In genomic region chr4:110361921-110362320, GRCh38 we compare ENCODE assay signal across 12 cellular contexts.
DNase-seq lines count a peak whose midpoint lies in the region; ATAC-seq and TF ChIP-seq lines count a peak whose summit lies in the region.
"Had no signal": no experiment of that assay in that cellular context is flagged by ENCODE, and none has a peak within 500 bp of the region (broad histone marks: within the 10 kb centered on the region; RNA-seq: fewer than 3 reads in every experiment).

No MANE protein-coding gene starts in this region.

- CTCF ChIA-PET in activated CD8-positive, alpha-beta T cell treated with anti-CD3 and anti-CD28 coated beads for 36 hours (lab: Charles Lee) = interaction anchor here (1.0 kb wide), 1 partner anchor 10 kb away, joined by 3 read pairs; no protein-coding TSS in a partner anchor

- POLR2A ChIA-PET in activated CD8-positive, alpha-beta T cell treated with anti-CD3 and anti-CD28 coated beads for 36 hours (lab: Charles Lee) = no interaction called here

- DNase-seq in AG08395 (ENCODE audit: low spot score) (peak; percentile 57), HK-2 (ENCODE audit: unreplicated experiment) (peak; percentile 78), SW480 (ENCODE audit: low spot score) (peak; percentile 2), glomerular visceral epithelial cell (ENCODE audit: extremely low spot score) (peak; percentile 91), CD14-positive monocyte (ENCODE audit: low spot score) (no peak), retina (no peak), GOT3 (lab: John Stamatoyannopoulos, UW) (no peak)
- no peak for DNase-seq in activated CD8-positive, alpha-beta T cell treated with anti-CD3 and anti-CD28 coated beads for 36 hours
- DNase-seq: KG1, NCI-H748 treated with DMSO at 0.1 percent for 48 hours had no signal

- H3K4me1 Mint-ChIP-seq in CD14-positive monocyte = peaks cover 8% of the 10 kb centered on the region
- no peaks in the 10 kb centered on the region for H3K4me1 Mint-ChIP-seq in activated CD8-positive, alpha-beta T cell treated with anti-CD3 and anti-CD28 coated beads for 36 hours (ENCODE audit: low read depth)

- TF ChIP-seq CTCF in CD14-positive monocyte (IDR thresholded peaks at IDR 0.05) = no peak
- no peak for TF ChIP-seq CTCF in activated CD8-positive, alpha-beta T cell treated with anti-CD3 and anti-CD28 coated beads for 36 hours (IDR thresholded peaks at IDR 0.05)

- peaks cover 0 to 3% (median 0%) of the 10 kb centered on the region in 3 donors for H3K27me3 Mint-ChIP-seq in CD14-positive monocyte (ENCODE audit: low read depth in 3 of 3)
- peaks cover 4% of the 10 kb centered on the region for H3K27me3 Mint-ChIP-seq in activated CD8-positive, alpha-beta T cell treated with anti-CD3 and anti-CD28 coated beads for 36 hours

- ATAC-seq in activated CD8-positive, alpha-beta T cell treated with anti-CD3 and anti-CD28 coated beads for 36 hours = no peak

- no peaks in the 10 kb centered on the region for H3K9me3 Mint-ChIP-seq in CD14-positive monocyte
- H3K9me3 Mint-ChIP-seq in activated CD8-positive, alpha-beta T cell treated with anti-CD3 and anti-CD28 coated beads for 36 hours = no peaks in the 10 kb centered on the region
- H3K9me3 Mint-ChIP-seq: dendritic cell treated with granulocyte-macrophage colony-stimulating factor and Interleukin-4, amounts not matched to agents 40 ng/mL and 50 ng/mL, for 4 days; stimulated activated naive CD8-positive, alpha-beta T cell treated with anti-CD3 and anti-CD28 coated beads, Interleukin-15, Interleukin-2, amounts not matched to agents 100 ng/mL and 50 ng/mL, for 24 hours had no signal

- intact Hi-C loops in CD14-positive monocyte (cut with micrococcal nuclease) = no loop called here
- intact Hi-C loops in activated CD8-positive, alpha-beta T cell treated with anti-CD3 and anti-CD28 coated beads for 36 hours (cut with micrococcal nuclease) = no loop called here

- no peak overlapping the region for H3K27ac Mint-ChIP-seq in CD14-positive monocyte
- H3K27ac Mint-ChIP-seq in activated CD8-positive, alpha-beta T cell treated with anti-CD3 and anti-CD28 coated beads for 36 hours = no peak overlapping the region
- H3K27ac Mint-ChIP-seq: dendritic cell treated with granulocyte-macrophage colony-stimulating factor and Interleukin-4, amounts not matched to agents 40 ng/mL and 50 ng/mL, for 4 days; stimulated activated naive CD8-positive, alpha-beta T cell treated with anti-CD3 and anti-CD28 coated beads, Interleukin-15, Interleukin-2, amounts not matched to agents 100 ng/mL and 50 ng/mL, for 24 hours had no signal

- H3K4me3 Mint-ChIP-seq in CD14-positive monocyte = no peak overlapping the region
- no peak overlapping the region for H3K4me3 Mint-ChIP-seq in activated CD8-positive, alpha-beta T cell treated with anti-CD3 and anti-CD28 coated beads for 36 hours
- H3K4me3 Mint-ChIP-seq: dendritic cell treated with granulocyte-macrophage colony-stimulating factor and Interleukin-4, amounts not matched to agents 40 ng/mL and 50 ng/mL, for 4 days; stimulated activated naive CD8-positive, alpha-beta T cell treated with anti-CD3 and anti-CD28 coated beads, Interleukin-15, Interleukin-2, amounts not matched to agents 100 ng/mL and 50 ng/mL, for 24 hours had no signal

- no peaks in the 10 kb centered on the region for H3K36me3 Mint-ChIP-seq in CD14-positive monocyte
- no peaks in the 10 kb centered on the region for H3K36me3 Mint-ChIP-seq in activated CD8-positive, alpha-beta T cell treated with anti-CD3 and anti-CD28 coated beads for 36 hours (ENCODE audit: low read depth)

Comparison
In these comparisons a context has a peak if more than half of its experiments do, and no peak if none do; other contexts are left out.
1. DNase-seq: peak in AG08395 (single experiment), HK-2 (single experiment), SW480 (single experiment) and glomerular visceral epithelial cell (single experiment); none in CD14-positive monocyte (single experiment), retina (single experiment), GOT3 (single experiment) and activated CD8-positive, alpha-beta T cell treated with anti-CD3 and anti-CD28 coated beads for 36 hours (single experiment).